Comparison of ENCODE assay signal across 1 cellular context in genomic region chr3:178532414-178532813, GRCh38.
A peak's percentile ranks its signal among the peaks of the same experiment; 100 is the strongest.
TF ChIP-seq lines count a peak whose summit lies in the region.

No MANE protein-coding gene starts in this region.

TF ChIP-seq in GM12878, 131 proteins besides CTCF, POLR2A, EP300 and RAD21 (continued from another document and continues in another):
- TF ChIP-seq MAX (IDR thresholded peaks at IDR 0.05; ENCODE audit: low read depth, low read length) (no peak), RELA (IDR thresholded peaks at IDR 0.05; ENCODE audit: borderline replicate concordance, partially characterized antibody) (no peak), JUNB (IDR thresholded peaks at IDR 0.05) (peak; percentile 97), ZNF592 (IDR thresholded peaks at IDR 0.05) (no peak), CEBPB (IDR thresholded peaks at IDR 0.05; ENCODE audit: borderline replicate concordance in 1 of 2, low read depth in 2 of 2, low read length in 2 of 2) (no peak), FOXK2 (IDR thresholded peaks at IDR 0.05) (no peak), ZNF274 (IDR thresholded peaks at IDR 0.05; ENCODE audit: insufficient read depth, insufficient read length) (no peak), RFX5 (IDR thresholded peaks at IDR 0.05; ENCODE audit: low read depth, low read length) (no peak), WRNIP1 (IDR thresholded peaks at IDR 0.05; ENCODE audit: borderline replicate concordance, low read depth, low read length) (no peak), MTA2 (IDR thresholded peaks at IDR 0.05; ENCODE audit: low read depth) (peak; percentile 96), MTA3 (IDR thresholded peaks at IDR 0.05; ENCODE audit: borderline replicate concordance, low read length) (0 out of 2 replicates have a peak, but pooled peaks have one; percentile 68), ZNF24 (IDR thresholded peaks at IDR 0.05) (peak; percentile 62; the same call in 1 of the 2 replicates), ZBTB40 (IDR thresholded peaks at IDR 0.05; ENCODE audit: borderline replicate concordance) (no peak), CHD2 (IDR thresholded peaks at IDR 0.05; ENCODE audit: borderline replicate concordance, low read depth, low read length) (peak; percentile 62; the same call in 1 of the 2 replicates), EZH2 (IDR thresholded peaks at IDR 0.05; ENCODE audit: borderline replicate concordance, control insufficient read depth, low read depth, low read length) (no peak), MEF2A (IDR thresholded peaks at IDR 0.05; ENCODE audit: insufficient read depth, low read depth, low read length) (0 out of 2 replicates have a peak, but pooled peaks have one; percentile 25), JUND (IDR thresholded peaks at IDR 0.05; ENCODE audit: low read depth, low read length) (peak; percentile 88), ZBED1 (IDR thresholded peaks at IDR 0.05; ENCODE audit: borderline replicate concordance) (peak; percentile 71; the same call in 1 of the 2 replicates), BACH1 (IDR thresholded peaks at IDR 0.05; ENCODE audit: borderline replicate concordance) (peak; percentile 66; the same call in 1 of the 2 replicates), IKZF2 (IDR thresholded peaks at IDR 0.05) (peak; percentile 57 to 75; a peak in 3 of 4 replicates), POU2F2 (IDR thresholded peaks at IDR 0.05; ENCODE audit: borderline replicate concordance, low read depth, low read length) (no peak; the same call in 2 of the 3 replicates), NFXL1 (IDR thresholded peaks at IDR 0.05; ENCODE audit: borderline replicate concordance) (no peak), IKZF1 (conservative IDR thresholded peaks at IDR 0.05) (peak; percentile 66), FOXM1 (IDR thresholded peaks at IDR 0.05; ENCODE audit: low read depth, low read length) (peak; percentile 85; the same call in 1 of the 2 replicates), POLR2AphosphoS5 (IDR thresholded peaks at IDR 0.05; ENCODE audit: low read length) (no peak), MEF2B (IDR thresholded peaks at IDR 0.05; ENCODE audit: partially characterized antibody, poor library complexity, severe bottlenecking) (peak; percentile 31), EED (IDR thresholded peaks at IDR 0.05; ENCODE audit: low read depth) (no peak), NR2F1 (conservative IDR thresholded peaks at IDR 0.05) (peak; percentile 51; the same call in 1 of the 2 replicates), REST (IDR thresholded peaks at IDR 0.05; ENCODE audit: low read depth, low read length) (no peak), SIX5 (IDR thresholded peaks at IDR 0.05; ENCODE audit: low read depth, low read length, severe bottlenecking) (no peak), SIN3A (IDR thresholded peaks at IDR 0.05; ENCODE audit: low read depth, low read length) (no peak), RBBP5 (conservative IDR thresholded peaks at IDR 0.05) (no peak), ATF7 (IDR thresholded peaks at IDR 0.05; ENCODE audit: low read depth) (peak; percentile 74), BMI1 (IDR thresholded peaks at IDR 0.05; ENCODE audit: borderline replicate concordance) (peak; percentile 74), CBX5 (IDR thresholded peaks at IDR 0.05; ENCODE audit: low read depth) (no peak), BCLAF1 (IDR thresholded peaks at IDR 0.05) (no peak), TCF3 (IDR thresholded peaks at IDR 0.05; ENCODE audit: borderline replicate concordance, insufficient read depth, low read depth, low read length) (no peak)
- TF ChIP-seq, protein P1, sequence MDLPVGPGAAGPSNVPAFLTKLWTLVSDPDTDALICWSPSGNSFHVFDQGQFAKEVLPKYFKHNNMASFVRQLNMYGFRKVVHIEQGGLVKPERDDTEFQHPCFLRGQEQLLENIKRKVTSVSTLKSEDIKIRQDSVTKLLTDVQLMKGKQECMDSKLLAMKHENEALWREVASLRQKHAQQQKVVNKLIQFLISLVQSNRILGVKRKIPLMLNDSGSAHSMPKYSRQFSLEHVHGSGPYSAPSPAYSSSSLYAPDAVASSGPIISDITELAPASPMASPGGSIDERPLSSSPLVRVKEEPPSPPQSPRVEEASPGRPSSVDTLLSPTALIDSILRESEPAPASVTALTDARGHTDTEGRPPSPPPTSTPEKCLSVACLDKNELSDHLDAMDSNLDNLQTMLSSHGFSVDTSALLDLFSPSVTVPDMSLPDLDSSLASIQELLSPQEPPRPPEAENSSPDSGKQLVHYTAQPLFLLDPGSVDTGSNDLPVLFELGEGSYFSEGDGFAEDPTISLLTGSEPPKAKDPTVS (IDR thresholded peaks at IDR 0.05; ENCODE audit: low read depth, low read length) = 0 out of 2 replicates have a peak, but pooled peaks have one; percentile 21
- TF ChIP-seq, protein P2, sequence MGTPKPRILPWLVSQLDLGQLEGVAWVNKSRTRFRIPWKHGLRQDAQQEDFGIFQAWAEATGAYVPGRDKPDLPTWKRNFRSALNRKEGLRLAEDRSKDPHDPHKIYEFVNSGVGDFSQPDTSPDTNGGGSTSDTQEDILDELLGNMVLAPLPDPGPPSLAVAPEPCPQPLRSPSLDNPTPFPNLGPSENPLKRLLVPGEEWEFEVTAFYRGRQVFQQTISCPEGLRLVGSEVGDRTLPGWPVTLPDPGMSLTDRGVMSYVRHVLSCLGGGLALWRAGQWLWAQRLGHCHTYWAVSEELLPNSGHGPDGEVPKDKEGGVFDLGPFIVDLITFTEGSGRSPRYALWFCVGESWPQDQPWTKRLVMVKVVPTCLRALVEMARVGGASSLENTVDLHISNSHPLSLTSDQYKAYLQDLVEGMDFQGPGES (IDR thresholded peaks at IDR 0.05) = no peak
- TF ChIP-seq, protein P3, sequence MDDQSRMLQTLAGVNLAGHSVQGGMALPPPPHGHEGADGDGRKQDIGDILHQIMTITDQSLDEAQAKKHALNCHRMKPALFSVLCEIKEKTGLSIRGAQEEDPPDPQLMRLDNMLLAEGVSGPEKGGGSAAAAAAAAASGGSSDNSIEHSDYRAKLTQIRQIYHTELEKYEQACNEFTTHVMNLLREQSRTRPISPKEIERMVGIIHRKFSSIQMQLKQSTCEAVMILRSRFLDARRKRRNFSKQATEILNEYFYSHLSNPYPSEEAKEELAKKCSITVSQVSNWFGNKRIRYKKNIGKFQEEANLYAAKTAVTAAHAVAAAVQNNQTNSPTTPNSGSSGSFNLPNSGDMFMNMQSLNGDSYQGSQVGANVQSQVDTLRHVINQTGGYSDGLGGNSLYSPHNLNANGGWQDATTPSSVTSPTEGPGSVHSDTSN (IDR thresholded peaks at IDR 0.05; ENCODE audit: insufficient replicate concordance, low read depth, low read length) = no peak
- TF ChIP-seq, protein P4, sequence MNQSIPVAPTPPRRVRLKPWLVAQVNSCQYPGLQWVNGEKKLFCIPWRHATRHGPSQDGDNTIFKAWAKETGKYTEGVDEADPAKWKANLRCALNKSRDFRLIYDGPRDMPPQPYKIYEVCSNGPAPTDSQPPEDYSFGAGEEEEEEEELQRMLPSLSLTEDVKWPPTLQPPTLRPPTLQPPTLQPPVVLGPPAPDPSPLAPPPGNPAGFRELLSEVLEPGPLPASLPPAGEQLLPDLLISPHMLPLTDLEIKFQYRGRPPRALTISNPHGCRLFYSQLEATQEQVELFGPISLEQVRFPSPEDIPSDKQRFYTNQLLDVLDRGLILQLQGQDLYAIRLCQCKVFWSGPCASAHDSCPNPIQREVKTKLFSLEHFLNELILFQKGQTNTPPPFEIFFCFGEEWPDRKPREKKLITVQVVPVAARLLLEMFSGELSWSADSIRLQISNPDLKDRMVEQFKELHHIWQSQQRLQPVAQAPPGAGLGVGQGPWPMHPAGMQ (IDR thresholded peaks at IDR 0.05; ENCODE audit: borderline replicate concordance) = no peak
